In genomic region chr20:44807051-44807683, GRCh38 we compare ENCODE assay signal across 22 cellular contexts. TPM values are rescaled to one million over a fixed set of nuclear protein-coding genes. Genes with fewer than 3 reads are reported as not detected.
"Had no signal": no experiment of that assay in that cellular context is flagged by ENCODE, and none has a peak within 500 bp of the region (broad histone marks: within the 10 kb centered on the region; RNA-seq: fewer than 3 reads in every experiment).

No MANE protein-coding gene starts in this region.

- FAIRE-seq: colon, kidney had no signal

- DNase-seq: effector memory CD8-positive, alpha-beta T cell; erythroblast; foreskin keratinocyte; head of caudate nucleus; kidney; left cardiac atrium; left ventricle myocardium inferior; lower lobe of right lung; midbrain; nephron progenitor cell; posterior cingulate gyrus; spleen; stimulated activated CD4-positive, alpha-beta T cell treated with anti-CD3 and anti-CD28 coated beads, Interleukin-15, amount 100 ng/mL, for 24 hours; stimulated activated CD4-positive, alpha-beta T cell treated with anti-CD3 and anti-CD28 coated beads, Interleukin-1b, Interleukin-23, amount 100 ng/mL, for 48 hours; stimulated activated CD4-positive, alpha-beta T cell treated with anti-CD3 and anti-CD28 coated beads, Interleukin-4, amount 100 ng/mL, for 4 hours; stimulated activated naive B cell treated with anti-CD40 and anti-IgM and Interleukin-4, amounts not matched to agents 10 μg/mL and 1 μg/mL and 100 μg/mL, for 72 hours; stimulated activated naive CD8-positive, alpha-beta T cell treated with anti-CD3 and anti-CD28 coated beads, Interleukin-15, amount 100 ng/mL, for 72 hours; testis had no signal

- H3K4me3 Mint-ChIP-seq: dendritic cell treated with granulocyte-macrophage colony-stimulating factor and Interleukin-4, amounts not matched to agents 40 ng/mL and 50 ng/mL, for 4 days; effector memory CD8-positive, alpha-beta T cell; memory B cell; nephron progenitor cell; stimulated activated naive B cell treated with anti-CD40 and anti-IgM and Interleukin-4, amounts not matched to agents 10 μg/mL and 1 μg/mL and 100 μg/mL, for 72 hours; stimulated activated naive CD8-positive, alpha-beta T cell treated with anti-CD3 and anti-CD28 coated beads, Interleukin-15, amount 100 ng/mL, for 72 hours had no signal

- H3K27ac Mint-ChIP-seq: dendritic cell treated with granulocyte-macrophage colony-stimulating factor and Interleukin-4, amounts not matched to agents 40 ng/mL and 50 ng/mL, for 4 days; effector memory CD8-positive, alpha-beta T cell; memory B cell; nephron progenitor cell; stimulated activated naive B cell treated with anti-CD40 and anti-IgM and Interleukin-4, amounts not matched to agents 10 μg/mL and 1 μg/mL and 100 μg/mL, for 72 hours; stimulated activated naive CD8-positive, alpha-beta T cell treated with anti-CD3 and anti-CD28 coated beads, Interleukin-15, amount 100 ng/mL, for 72 hours had no signal

- H3K9me3 Mint-ChIP-seq: dendritic cell treated with granulocyte-macrophage colony-stimulating factor and Interleukin-4, amounts not matched to agents 40 ng/mL and 50 ng/mL, for 4 days; effector memory CD8-positive, alpha-beta T cell; stimulated activated naive B cell treated with anti-CD40 and anti-IgM and Interleukin-4, amounts not matched to agents 10 μg/mL and 1 μg/mL and 100 μg/mL, for 72 hours; stimulated activated naive CD8-positive, alpha-beta T cell treated with anti-CD3 and anti-CD28 coated beads, Interleukin-15, amount 100 ng/mL, for 72 hours had no signal

RNA-seq across cellular contexts. Expression of gene RIMS4, which starts 3.2 kb away (rescaled TPM):
- total RNA-seq: foreskin keratinocyte, pulmonary artery endothelial cell, spleen had no signal
